8 cellular contexts compared by ENCODE assay signal in the genomic region with DNA sequence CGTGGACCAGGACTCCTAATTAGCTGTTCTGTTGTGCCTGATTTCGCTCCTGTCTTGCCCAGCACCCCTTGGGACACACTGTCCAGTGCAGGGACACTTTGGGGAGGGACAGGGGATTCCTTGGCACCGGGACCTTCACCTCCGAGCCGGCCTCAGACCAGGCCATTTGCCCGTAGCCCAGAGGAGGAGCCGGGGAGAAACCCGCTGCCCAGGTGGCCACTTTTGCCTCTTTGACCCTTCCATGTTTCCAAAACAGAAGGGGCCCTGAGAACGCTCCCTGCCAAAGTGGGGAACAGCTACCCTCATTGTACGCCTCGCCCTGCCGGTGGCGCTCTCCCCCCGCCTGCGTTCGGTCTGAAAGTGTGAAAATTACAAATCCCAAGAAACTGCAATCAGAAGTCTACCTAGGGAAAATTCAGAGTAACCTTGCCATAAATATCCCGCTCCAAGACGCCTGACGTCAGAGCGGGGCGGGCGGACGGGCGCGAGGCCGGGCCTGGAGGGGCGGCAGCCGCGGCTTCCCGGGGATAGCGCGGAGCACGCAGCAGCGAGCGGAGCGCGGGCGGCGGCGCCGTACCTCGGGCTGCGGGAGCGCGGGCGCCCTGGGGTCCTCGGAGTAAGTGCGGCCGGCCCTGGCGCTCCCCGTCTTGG. TPM values are rescaled to one million over a fixed set of nuclear protein-coding genes. Genes with fewer than 3 reads are reported as not detected.
DNase-seq lines count a peak whose midpoint lies in the region; ATAC-seq and TF ChIP-seq lines count a peak whose summit lies in the region.

A gene (plus strand): TSS at position 527 of the 651 bp plus-strand sequence. CDS start 63,927 bp downstream, outside the sequence.

- H3K27me3 ChIP-seq in liver (ENCODE audit: control insufficient read depth in 4 of 4, insufficient read depth in 4 of 4, low read length in 3 of 4), result no peaks in the 10 kb centered on the region

- peak within 1 kb of the TSS; percentile 8 for H3K27ac Mint-ChIP-seq in activated naive CD4-positive, alpha-beta T cell treated with anti-CD3 and anti-CD28 coated beads, Interleukin-2, amount 50 U/mL, for 24 hours
- H3K27ac Mint-ChIP-seq in activated naive CD4-positive, alpha-beta T cell treated with anti-CD3 and anti-CD28 coated beads, Interleukin-2, amount 10 ng/mL, durations not matched to agents 7 days and 5 days, result no peak within 1 kb of the TSS
- no peak within 1 kb of the TSS for H3K27ac Mint-ChIP-seq in stimulated activated effector memory CD8-positive, alpha-beta T cell treated with anti-CD3 and anti-CD28 coated beads, Interleukin-12 subunit alpha, Interleukin-12 subunit beta, amount 100 ng/mL, for 72 hours

- H3K9me3 Mint-ChIP-seq in activated naive CD4-positive, alpha-beta T cell treated with anti-CD3 and anti-CD28 coated beads, Interleukin-2, amount 50 U/mL, for 24 hours, result no peaks in the 10 kb centered on the region
- H3K9me3 Mint-ChIP-seq in activated naive CD4-positive, alpha-beta T cell treated with anti-CD3 and anti-CD28 coated beads, Interleukin-2, amount 10 ng/mL, durations not matched to agents 7 days and 5 days, result no peaks in the 10 kb centered on the region
- no peaks in the 10 kb centered on the region for H3K9me3 Mint-ChIP-seq in stimulated activated effector memory CD8-positive, alpha-beta T cell treated with anti-CD3 and anti-CD28 coated beads, Interleukin-12 subunit alpha, Interleukin-12 subunit beta, amount 100 ng/mL, for 72 hours

- CTCF ChIA-PET in activated naive CD4-positive, alpha-beta T cell treated with anti-CD3 and anti-CD28 coated beads, Interleukin-2, amount 10 ng/mL, durations not matched to agents 7 days and 5 days (lab: Charles Lee), result no interaction called here

- peak; percentile 13 to 17 for TF ChIP-seq RAD21 in liver (IDR thresholded peaks at IDR 0.05)

- 6% methylated on average over 51 of the region's 51 CpGs for WGBS in liver

- TF ChIP-seq CTCF in coronary artery (IDR thresholded peaks at IDR 0.05), result no peak
- no peak for TF ChIP-seq CTCF in liver (IDR thresholded peaks at IDR 0.05; ENCODE audit: low read depth, low read length, missing input control)

- peaks cover 36% of the 10 kb centered on the region for H3K27me3 Mint-ChIP-seq in activated naive CD4-positive, alpha-beta T cell treated with anti-CD3 and anti-CD28 coated beads, Interleukin-2, amount 50 U/mL, for 24 hours
- peaks cover 69% of the 10 kb centered on the region for H3K27me3 Mint-ChIP-seq in activated naive CD4-positive, alpha-beta T cell treated with anti-CD3 and anti-CD28 coated beads, Interleukin-2, amount 10 ng/mL, durations not matched to agents 7 days and 5 days

- H3K9me3 ChIP-seq in liver (ENCODE audit: control insufficient read depth in 4 of 4, low read length in 3 of 4), result no peaks in the 10 kb centered on the region

- no peaks in the 10 kb centered on the region for H3K36me3 Mint-ChIP-seq in activated naive CD4-positive, alpha-beta T cell treated with anti-CD3 and anti-CD28 coated beads, Interleukin-2, amount 50 U/mL, for 24 hours
- no peaks in the 10 kb centered on the region for H3K36me3 Mint-ChIP-seq in activated naive CD4-positive, alpha-beta T cell treated with anti-CD3 and anti-CD28 coated beads, Interleukin-2, amount 10 ng/mL, durations not matched to agents 7 days and 5 days
- H3K36me3 Mint-ChIP-seq in stimulated activated effector memory CD8-positive, alpha-beta T cell treated with anti-CD3 and anti-CD28 coated beads, Interleukin-12 subunit alpha, Interleukin-12 subunit beta, amount 100 ng/mL, for 72 hours, result no peaks in the 10 kb centered on the region

- H3K4me1 ChIP-seq in liver (ENCODE audit: control insufficient read depth in 4 of 4, insufficient read depth in 4 of 4, low read length in 3 of 4), result peaks cover 2 to 14% (median 9%) of the 10 kb centered on the region in 4 donors

- H3K36me3 ChIP-seq in liver (ENCODE audit: control insufficient read depth in 4 of 4, insufficient read depth in 3 of 4, low read depth in 1 of 4, low read length in 3 of 4), result no peaks in the 10 kb centered on the region

- H3K4me1 Mint-ChIP-seq in activated naive CD4-positive, alpha-beta T cell treated with anti-CD3 and anti-CD28 coated beads, Interleukin-2, amount 50 U/mL, for 24 hours, result no peaks in the 10 kb centered on the region
- H3K4me1 Mint-ChIP-seq in activated naive CD4-positive, alpha-beta T cell treated with anti-CD3 and anti-CD28 coated beads, Interleukin-2, amount 10 ng/mL, durations not matched to agents 7 days and 5 days, result no peaks in the 10 kb centered on the region
- H3K4me1 Mint-ChIP-seq in stimulated activated effector memory CD8-positive, alpha-beta T cell treated with anti-CD3 and anti-CD28 coated beads, Interleukin-12 subunit alpha, Interleukin-12 subunit beta, amount 100 ng/mL, for 72 hours, result no peaks in the 10 kb centered on the region

- DNase-seq in activated naive CD4-positive, alpha-beta T cell treated with anti-CD3 and anti-CD28 coated beads, Interleukin-2, amount 10 ng/mL, durations not matched to agents 7 days and 5 days, result no peak
- DNase-seq in coronary artery (ENCODE audit: low spot score) (no peak), substantia nigra (lab: John Stamatoyannopoulos, UW) (peak in 34 of 49 donors; percentile 32 to 87 (median 57))
- DNase-seq in stimulated activated effector memory CD8-positive, alpha-beta T cell treated with anti-CD3 and anti-CD28 coated beads, Interleukin-12 subunit alpha, Interleukin-12 subunit beta, amount 100 ng/mL, for 72 hours (ENCODE audit: low spot score in 2 of 2), result no peak

- peak within 1 kb of the TSS in 1 of 2 donors; percentile 50 for H3K9ac ChIP-seq in liver (ENCODE audit: low read depth in 1 of 2, low read length in 2 of 2)

- ATAC-seq in GM18861 (IDR thresholded peaks at IDR 0.05; ENCODE audit: unreplicated experiment), result no peak
- ATAC-seq in stimulated activated effector memory CD8-positive, alpha-beta T cell treated with anti-CD3 and anti-CD28 coated beads, Interleukin-12 subunit alpha, Interleukin-12 subunit beta, amount 100 ng/mL, for 72 hours, result no peak
- no peak for ATAC-seq in HG02588 (IDR thresholded peaks at IDR 0.05; ENCODE audit: unreplicated experiment)

- H3K27ac ChIP-seq in coronary artery (peak within 1 kb of the TSS; percentile 73 to 74), liver (ENCODE audit: low read depth in 1 of 2, low read length in 2 of 2) (peak within 1 kb of the TSS in 1 of 2 donors; percentile 37), substantia nigra (ENCODE audit: low read depth, low read length, poor library complexity, severe bottlenecking) (peak within 1 kb of the TSS; percentile 96)

- peak within 1 kb of the TSS; percentile 36 for H3K4me3 Mint-ChIP-seq in activated naive CD4-positive, alpha-beta T cell treated with anti-CD3 and anti-CD28 coated beads, Interleukin-2, amount 50 U/mL, for 24 hours
- H3K4me3 Mint-ChIP-seq in activated naive CD4-positive, alpha-beta T cell treated with anti-CD3 and anti-CD28 coated beads, Interleukin-2, amount 10 ng/mL, durations not matched to agents 7 days and 5 days, result no peak within 1 kb of the TSS
- no peak within 1 kb of the TSS for H3K4me3 Mint-ChIP-seq in stimulated activated effector memory CD8-positive, alpha-beta T cell treated with anti-CD3 and anti-CD28 coated beads, Interleukin-12 subunit alpha, Interleukin-12 subunit beta, amount 100 ng/mL, for 72 hours

- H3K4me3 ChIP-seq in coronary artery, result peak within 1 kb of the TSS; percentile 72
- H3K4me3 ChIP-seq in liver (ENCODE audit: low read depth in 1 of 3, low read length in 3 of 3), result peak within 1 kb of the TSS; percentile 38 to 75 (median 58)

TF ChIP-seq in liver, 16 proteins besides CTCF, POLR2A, EP300 and RAD21 (continues in another document):
- TF ChIP-seq SP1 (IDR thresholded peaks at IDR 0.05), result no peak
- no peak for TF ChIP-seq FOXA2 (IDR thresholded peaks at IDR 0.05)
- no peak for TF ChIP-seq RXRA (IDR thresholded peaks at IDR 0.05)
- no peak for TF ChIP-seq HNF4G (IDR thresholded peaks at IDR 0.05)
- TF ChIP-seq HNF4A (conservative IDR thresholded peaks at IDR 0.05), result no peak
- TF ChIP-seq, protein P1, sequence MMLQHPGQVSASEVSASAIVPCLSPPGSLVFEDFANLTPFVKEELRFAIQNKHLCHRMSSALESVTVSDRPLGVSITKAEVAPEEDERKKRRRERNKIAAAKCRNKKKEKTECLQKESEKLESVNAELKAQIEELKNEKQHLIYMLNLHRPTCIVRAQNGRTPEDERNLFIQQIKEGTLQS (IDR thresholded peaks at IDR 0.05), result no peak
- TF ChIP-seq, protein P2, sequence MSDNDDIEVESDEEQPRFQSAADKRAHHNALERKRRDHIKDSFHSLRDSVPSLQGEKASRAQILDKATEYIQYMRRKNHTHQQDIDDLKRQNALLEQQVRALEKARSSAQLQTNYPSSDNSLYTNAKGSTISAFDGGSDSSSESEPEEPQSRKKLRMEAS (IDR thresholded peaks at IDR 0.05), result no peak
- TF ChIP-seq NR2F2 (IDR thresholded peaks at IDR 0.05), result no peak
- no peak for TF ChIP-seq JUND (IDR thresholded peaks at IDR 0.05)
- TF ChIP-seq, protein P3, sequence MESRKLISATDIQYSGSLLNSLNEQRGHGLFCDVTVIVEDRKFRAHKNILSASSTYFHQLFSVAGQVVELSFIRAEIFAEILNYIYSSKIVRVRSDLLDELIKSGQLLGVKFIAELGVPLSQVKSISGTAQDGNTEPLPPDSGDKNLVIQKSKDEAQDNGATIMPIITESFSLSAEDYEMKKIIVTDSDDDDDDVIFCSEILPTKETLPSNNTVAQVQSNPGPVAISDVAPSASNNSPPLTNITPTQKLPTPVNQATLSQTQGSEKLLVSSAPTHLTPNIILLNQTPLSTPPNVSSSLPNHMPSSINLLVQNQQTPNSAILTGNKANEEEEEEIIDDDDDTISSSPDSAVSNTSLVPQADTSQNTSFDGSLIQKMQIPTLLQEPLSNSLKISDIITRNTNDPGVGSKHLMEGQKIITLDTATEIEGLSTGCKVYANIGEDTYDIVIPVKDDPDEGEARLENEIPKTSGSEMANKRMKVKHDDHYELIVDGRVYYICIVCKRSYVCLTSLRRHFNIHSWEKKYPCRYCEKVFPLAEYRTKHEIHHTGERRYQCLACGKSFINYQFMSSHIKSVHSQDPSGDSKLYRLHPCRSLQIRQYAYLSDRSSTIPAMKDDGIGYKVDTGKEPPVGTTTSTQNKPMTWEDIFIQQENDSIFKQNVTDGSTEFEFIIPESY (IDR thresholded peaks at IDR 0.05), result no peak
- TF ChIP-seq TAF1 (conservative IDR thresholded peaks at IDR 0.05), result no peak
- TF ChIP-seq EGR1 (IDR thresholded peaks at IDR 0.05; ENCODE audit: low read depth in 2 of 2), result no peak
- TF ChIP-seq YY1 (IDR thresholded peaks at IDR 0.05), result no peak
- no peak for TF ChIP-seq FOXA1 (IDR thresholded peaks at IDR 0.05)
- TF ChIP-seq GABPA (IDR thresholded peaks at IDR 0.05 in 1 of 2, conservative IDR thresholded peaks at IDR 0.05 in 1 of 2), result no peak

RNA-seq across cellular contexts. Expression of the gene that starts here (rescaled TPM):
- total RNA-seq in liver, result 10 to 100 TPM in 1 of 2 donors, 1 to 10 TPM in 1; 4.9 to 17.0 TPM
- polyA plus RNA-seq in liver, result 1 to 10 TPM; 1.9 to 3.9 TPM

Comparison
In these comparisons a context has a peak if more than half of its experiments do, and no peak if none do; other contexts are left out.
1. DNase-seq: peak in substantia nigra (34 of 49); none in activated naive CD4-positive, alpha-beta T cell treated with anti-CD3 and anti-CD28 coated beads, Interleukin-2, amount 10 ng/mL, durations not matched to agents 7 days and 5 days (single experiment), coronary artery (single experiment) and stimulated activated effector memory CD8-positive, alpha-beta T cell treated with anti-CD3 and anti-CD28 coated beads, Interleukin-12 subunit alpha, Interleukin-12 subunit beta, amount 100 ng/mL, for 72 hours (0 of 2).